Comparison of ENCODE assay signal across 12 cellular contexts in genomic region chr1:209710837-209711236, GRCh38. TPM values are rescaled to one million over a fixed set of nuclear protein-coding genes. Genes with fewer than 3 reads are reported as not detected.
"Had no signal": no experiment of that assay in that cellular context is flagged by ENCODE, and none has a peak within 500 bp of the region (broad histone marks: within the 10 kb centered on the region; RNA-seq: fewer than 3 reads in every experiment).

No MANE protein-coding gene starts in this region.

- H3K9me3 Mint-ChIP-seq: activated naive CD8-positive, alpha-beta T cell treated with anti-CD3 and anti-CD28 coated beads, Interleukin-2, amount 10 ng/mL, durations not matched to agents 7 days and 5 days; natural killer cell; WTC11 had no signal

- H3K36me3 Mint-ChIP-seq: activated naive CD8-positive, alpha-beta T cell treated with anti-CD3 and anti-CD28 coated beads, Interleukin-2, amount 10 ng/mL, durations not matched to agents 7 days and 5 days; natural killer cell; WTC11 had no signal

- ATAC-seq: left lobe of liver, natural killer cell, WTC11 had no signal

- H3K27ac Mint-ChIP-seq: activated naive CD8-positive, alpha-beta T cell treated with anti-CD3 and anti-CD28 coated beads, Interleukin-2, amount 10 ng/mL, durations not matched to agents 7 days and 5 days; natural killer cell; WTC11 had no signal

- H3K27me3 Mint-ChIP-seq: activated naive CD8-positive, alpha-beta T cell treated with anti-CD3 and anti-CD28 coated beads, Interleukin-2, amount 10 ng/mL, durations not matched to agents 7 days and 5 days had no signal

- DNase-seq: activated CD4-positive, alpha-beta T cell treated with anti-CD3 and anti-CD28 coated beads, Interleukin-2, amount 50 U/mL, for 1 hour; activated naive CD8-positive, alpha-beta T cell treated with anti-CD3 and anti-CD28 coated beads, Interleukin-2, amount 10 ng/mL, durations not matched to agents 7 days and 5 days; natural killer cell; small intestine had no signal

- H3K9me3 ChIP-seq: ascending aorta, esophagus muscularis mucosa, right atrium auricular region, tibial nerve had no signal

- H3K4me3 Mint-ChIP-seq: activated naive CD8-positive, alpha-beta T cell treated with anti-CD3 and anti-CD28 coated beads, Interleukin-2, amount 10 ng/mL, durations not matched to agents 7 days and 5 days; natural killer cell; WTC11 had no signal

RNA-seq across cellular contexts. Expression of gene HSD11B1, which starts 6.2 kb away (rescaled TPM):
- total RNA-seq: activated naive CD8-positive, alpha-beta T cell treated with anti-CD3 and anti-CD28 coated beads, Interleukin-2, amount 10 ng/mL, durations not matched to agents 7 days and 5 days; cardiac muscle cell; natural killer cell; WTC11 had no signal

RNA-seq across cellular contexts. Expression of gene TRAF3IP3, which starts 45.0 kb away (rescaled TPM):
- total RNA-seq: ascending aorta, fibroblast of villous mesenchyme had no signal
